ENCODE assay signal across 11 cellular contexts in the genomic region with DNA sequence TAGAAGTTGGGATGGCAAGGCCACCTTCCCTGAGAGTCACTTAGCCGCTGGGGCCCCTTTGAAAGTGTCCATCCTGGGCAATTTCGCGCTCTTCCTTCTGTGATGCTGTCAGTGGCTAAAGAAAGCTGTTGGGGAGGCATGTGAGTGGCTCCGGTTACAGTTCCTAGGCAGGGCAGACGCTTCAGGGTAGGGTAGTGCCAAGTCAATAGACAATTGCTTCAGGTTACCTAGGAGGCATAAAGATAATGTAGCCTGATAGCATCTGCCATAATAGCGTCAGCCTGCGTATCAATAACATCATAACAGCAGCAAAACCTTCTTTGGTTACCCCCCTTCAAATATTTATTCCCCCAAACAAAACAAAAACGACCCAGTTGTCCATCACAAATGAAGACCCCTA. TPM values are rescaled to one million over a fixed set of nuclear protein-coding genes. Genes with fewer than 3 reads are reported as not detected.
DNase-seq lines count a peak whose midpoint lies in the region; ATAC-seq and TF ChIP-seq lines count a peak whose summit lies in the region.
"Had no signal": no experiment of that assay in that cellular context is flagged by ENCODE, and none has a peak within 500 bp of the region (broad histone marks: within the 10 kb centered on the region; RNA-seq: fewer than 3 reads in every experiment).

A gene (minus strand): TSS at position 101 of the 400 bp plus-strand sequence. CDS start 234 bp downstream, outside the sequence.

- no peaks in the 10 kb centered on the region for H3K27me3 ChIP-seq in heart right ventricle

- no peaks in the 10 kb centered on the region for H3K9me3 ChIP-seq in mucosa of descending colon
- H3K9me3 ChIP-seq in heart right ventricle: no peaks in the 10 kb centered on the region

- no peaks in the 10 kb centered on the region for H3K36me3 ChIP-seq in mucosa of descending colon (ENCODE audit: low read depth)
- H3K36me3 ChIP-seq in heart right ventricle: no peaks in the 10 kb centered on the region

- intact Hi-C loops in mucosa of descending colon (cut with DNase I, micrococcal nuclease): no loop called here
- intact Hi-C loops in heart right ventricle (cut with DNase I): loop anchor here in 1 of 10 donors (5.0 kb wide), 1 partner anchor 1732 kb away; no protein-coding TSS in a partner anchor

- 91 to 94% methylated on average over 8 of the region's 8 CpGs for WGBS in heart right ventricle, 2 donors

- H3K27me3 Mint-ChIP-seq in activated T-cell treated with anti-CD3 and anti-CD28 coated beads, Interleukin-2, amount 50 U/mL, for 72 hours (ENCODE audit: low read depth): no peaks in the 10 kb centered on the region
- H3K27me3 Mint-ChIP-seq in central memory CD8-positive, alpha-beta T cell: no peaks in the 10 kb centered on the region

- H3K4me1 Mint-ChIP-seq in activated T-cell treated with anti-CD3 and anti-CD28 coated beads, Interleukin-2, amount 50 U/mL, for 72 hours (ENCODE audit: low read depth): peaks cover 6% of the 10 kb centered on the region
- H3K4me1 Mint-ChIP-seq in central memory CD8-positive, alpha-beta T cell: no peaks in the 10 kb centered on the region

- no peaks in the 10 kb centered on the region for H3K9me3 Mint-ChIP-seq in activated T-cell treated with anti-CD3 and anti-CD28 coated beads, Interleukin-2, amount 50 U/mL, for 72 hours
- no peaks in the 10 kb centered on the region for H3K9me3 Mint-ChIP-seq in central memory CD8-positive, alpha-beta T cell

- H3K4me3 ChIP-seq in mucosa of descending colon: no peak within 1 kb of the TSS
- H3K4me3 ChIP-seq in heart right ventricle: no peak within 1 kb of the TSS

- no peak within 1 kb of the TSS for H3K27ac ChIP-seq in heart right ventricle

- no peak for TF ChIP-seq CTCF in mucosa of descending colon (IDR thresholded peaks at IDR 0.05)
- TF ChIP-seq CTCF in heart right ventricle (IDR thresholded peaks at IDR 0.05): no peak

- H3K4me3 Mint-ChIP-seq in activated T-cell treated with anti-CD3 and anti-CD28 coated beads, Interleukin-2, amount 50 U/mL, for 72 hours: no peak within 1 kb of the TSS
- H3K4me3 Mint-ChIP-seq in central memory CD8-positive, alpha-beta T cell: no peak within 1 kb of the TSS

- DNase-seq in activated T-cell treated with anti-CD3 and anti-CD28 coated beads, Interleukin-2, amount 50 U/mL, for 72 hours: no peak
- DNase-seq in activated T-cell treated with anti-CD3 and anti-CD28 coated beads, Interleukin-2, amount 50 U/mL, for 48 hours: no peak
- no peak for DNase-seq in central memory CD8-positive, alpha-beta T cell (ENCODE audit: low spot score in 2 of 2)
- DNase-seq in mucosa of descending colon (no peak), ureter (ENCODE audit: low spot score) (no peak), NCI-H1417 treated with DMSO at 0.1 percent for 48 hours (lab: John Stamatoyannopoulos, UW) (no peak), heart right ventricle (no peak)
- DNase-seq: C1 segment of cervical spinal cord; hypothalamus; stimulated activated CD4-positive, alpha-beta T cell treated with anti-CD3 and anti-CD28 coated beads, Interleukin-12 subunit alpha, Interleukin-12 subunit beta, amount 100 ng/mL, for 4 hours had no signal

- H3K27ac Mint-ChIP-seq in activated T-cell treated with anti-CD3 and anti-CD28 coated beads, Interleukin-2, amount 50 U/mL, for 72 hours: no peak within 1 kb of the TSS
- peak within 1 kb of the TSS; percentile 32 for H3K27ac Mint-ChIP-seq in central memory CD8-positive, alpha-beta T cell (ENCODE audit: low read depth)

- no peaks in the 10 kb centered on the region for H3K36me3 Mint-ChIP-seq in activated T-cell treated with anti-CD3 and anti-CD28 coated beads, Interleukin-2, amount 50 U/mL, for 72 hours (ENCODE audit: insufficient read depth in 2 of 2)
- H3K36me3 Mint-ChIP-seq in central memory CD8-positive, alpha-beta T cell (ENCODE audit: insufficient read depth): peaks cover 3% of the 10 kb centered on the region

- H3K4me1 ChIP-seq in mucosa of descending colon (ENCODE audit: low read depth) (peaks cover 16% of the 10 kb centered on the region), heart right ventricle (peaks cover 0 to 15% (median 4%) of the 10 kb centered on the region in 9 donors)

- ATAC-seq in activated T-cell treated with anti-CD3 and anti-CD28 coated beads, Interleukin-2, amount 50 U/mL, for 72 hours (replicated peaks in 1 of 2): no peak
- no peak for ATAC-seq in central memory CD8-positive, alpha-beta T cell (replicated peaks; ENCODE audit: extremely low read depth, poor library complexity, severe bottlenecking)
- no peak for ATAC-seq in mucosa of descending colon
- no peak for ATAC-seq in HG03045 (IDR thresholded peaks at IDR 0.05; ENCODE audit: unreplicated experiment)
- no peak for ATAC-seq in heart right ventricle

RNA-seq across cellular contexts. Expression of the gene that starts here (rescaled TPM):
- 100 to 1,000 TPM; 163 to 180 TPM for total RNA-seq in activated T-cell treated with anti-CD3 and anti-CD28 coated beads, Interleukin-2, amount 50 U/mL, for 72 hours
- total RNA-seq in mucosa of descending colon (10 to 100 TPM; 45.6 to 77.7 (median 76.9) TPM), ureter (67.2 TPM), heart right ventricle (10 to 100 TPM in 2 of 10 donors, 1 to 10 TPM in 8; 3.6 to 18.5 (median 6.5) TPM)
- polyA plus RNA-seq in heart right ventricle: 1 to 10 TPM; 2.6 to 3.7 TPM
